23 cellular contexts compared by ENCODE assay signal in genomic region chr1:187877220-187877619, GRCh38.
DNase-seq lines count a peak whose midpoint lies in the region; ATAC-seq and TF ChIP-seq lines count a peak whose summit lies in the region.
"Had no signal": no experiment of that assay in that cellular context is flagged by ENCODE, and none has a peak within 500 bp of the region (broad histone marks: within the 10 kb centered on the region; RNA-seq: fewer than 3 reads in every experiment).

No MANE protein-coding gene starts in this region.

- peak overlapping the region; percentile 22 for H2AFZ ChIP-seq in neuronal stem cell (ENCODE audit: low read length)
- H2AFZ ChIP-seq in H9 (ENCODE audit: low read length) = no peak overlapping the region

- H3K27ac ChIP-seq in neuronal stem cell (replicated peaks; ENCODE audit: low read length) = no peak overlapping the region
- no peak overlapping the region for H3K27ac ChIP-seq in H9 (ENCODE audit: insufficient read length, low read depth, low read length)
- H3K27ac ChIP-seq: 22Rv1, ascending aorta, upper lobe of right lung had no signal

- H3K27ac Mint-ChIP-seq in H9 = no peak overlapping the region
- H3K27ac Mint-ChIP-seq in activated T-helper 17 cell treated with anti-CD3 and anti-CD28 coated beads, Interleukin-2, amount 50 U/mL, for 72 hours = no peak overlapping the region
- H3K27ac Mint-ChIP-seq: activated naive CD4-positive, alpha-beta T cell treated with anti-CD3 and anti-CD28 coated beads, Interleukin-2, amount 50 U/mL, for 72 hours had no signal

- H3K14ac ChIP-seq in neuronal stem cell (ENCODE audit: low read length) (no peak overlapping the region), H9 (ENCODE audit: insufficient read depth, low read length) (no peak overlapping the region)

- H4K8ac ChIP-seq in neuronal stem cell (ENCODE audit: low read depth, low read length) (no peak overlapping the region), H9 (replicated peaks; ENCODE audit: insufficient read length, low read depth, low read length) (no peak overlapping the region)

- H3K23ac ChIP-seq in neuronal stem cell (ENCODE audit: low read depth, low read length, poor library complexity) (no peak overlapping the region), H9 (ENCODE audit: insufficient read length, low read depth, low read length) (no peak overlapping the region)

- H2BK5ac ChIP-seq in neuronal stem cell (ENCODE audit: low read length) (no peak overlapping the region), H9 (ENCODE audit: insufficient read length, low read length) (no peak overlapping the region)

- no peak for TF ChIP-seq CTCF in H9 (conservative IDR thresholded peaks at IDR 0.05)

- H3T11ph ChIP-seq in H9 (ENCODE audit: low read length) = no peak overlapping the region

- no peak overlapping the region for H4K5ac ChIP-seq in H9 (ENCODE audit: insufficient read length, low read depth, low read length)

- no peaks in the 10 kb centered on the region for H3K27me3 Mint-ChIP-seq in H9 (ENCODE audit: low read depth)
- no peaks in the 10 kb centered on the region for H3K27me3 Mint-ChIP-seq in activated T-helper 17 cell treated with anti-CD3 and anti-CD28 coated beads, Interleukin-2, amount 50 U/mL, for 72 hours
- H3K27me3 Mint-ChIP-seq: IgD-negative memory B cell had no signal

- H2BK15ac ChIP-seq in neuronal stem cell (ENCODE audit: low read length) (no peak overlapping the region), H9 (ENCODE audit: low read depth, low read length) (no peak overlapping the region)

- H3K9me3 Mint-ChIP-seq in H9 = peaks cover 0 to 8% of the 10 kb centered on the region in 2 experiments; a peak in 2 of 5 replicates
- peaks cover 9% of the 10 kb centered on the region for H3K9me3 Mint-ChIP-seq in activated T-helper 17 cell treated with anti-CD3 and anti-CD28 coated beads, Interleukin-2, amount 50 U/mL, for 72 hours

- no peak overlapping the region for H3K9ac ChIP-seq in neuronal stem cell (ENCODE audit: low read depth, low read length, poor library complexity)
- no peak overlapping the region for H3K9ac ChIP-seq in H9 (ENCODE audit: extremely low read depth, insufficient read length, low read length)

- no peak overlapping the region for H3K4me2 ChIP-seq in neuronal stem cell (ENCODE audit: insufficient read depth, low read length, poor library complexity, severe bottlenecking)
- H3K4me2 ChIP-seq in H9 (ENCODE audit: insufficient read depth, insufficient read length, low read length) = no peak overlapping the region

- H2BK120ac ChIP-seq in neuronal stem cell (ENCODE audit: low read depth, low read length) (no peak overlapping the region), H9 (ENCODE audit: low read depth, low read length, poor library complexity, severe bottlenecking) (no peak overlapping the region)

- H3K23me2 ChIP-seq in H9 (ENCODE audit: insufficient read length, low read depth, low read length, poor library complexity, severe bottlenecking) = no peaks in the 10 kb centered on the region

- H3K36me3 Mint-ChIP-seq in H9 (ENCODE audit: insufficient read depth in 1 of 3, low read depth in 3 of 3) = no peaks in the 10 kb centered on the region; a peak in 1 of 7 replicates
- no peaks in the 10 kb centered on the region for H3K36me3 Mint-ChIP-seq in activated T-helper 17 cell treated with anti-CD3 and anti-CD28 coated beads, Interleukin-2, amount 50 U/mL, for 72 hours (ENCODE audit: low read depth)
- H3K36me3 Mint-ChIP-seq: IgD-negative memory B cell had no signal

- no peaks in the 10 kb centered on the region for H4K20me1 ChIP-seq in H9 (ENCODE audit: control insufficient read depth, insufficient read depth, insufficient read length)

- no peaks in the 10 kb centered on the region for H3K36me3 ChIP-seq in neuronal stem cell (replicated peaks in 1 of 2; ENCODE audit: control insufficient read depth in 2 of 2, insufficient read depth in 2 of 2, low read length in 2 of 2)
- H3K36me3 ChIP-seq: ascending aorta, upper lobe of right lung had no signal

- no peaks in the 10 kb centered on the region for H3K9me3 ChIP-seq in neuronal stem cell (replicated peaks in 1 of 2; ENCODE audit: control insufficient read depth in 2 of 2, insufficient read depth in 1 of 2, low read depth in 1 of 2, low read length in 2 of 2)
- no peaks in the 10 kb centered on the region for H3K9me3 ChIP-seq in H9 (ENCODE audit: control insufficient read depth, low read depth, low read length)
- H3K9me3 ChIP-seq: ascending aorta, upper lobe of right lung had no signal

- no peak overlapping the region for H4K91ac ChIP-seq in neuronal stem cell (ENCODE audit: low read depth, low read length, poor library complexity)
- H4K91ac ChIP-seq in H9 (ENCODE audit: insufficient read length, low read depth, low read length) = no peak overlapping the region

- no peaks in the 10 kb centered on the region for H3K27me3 ChIP-seq in neuronal stem cell (ENCODE audit: control insufficient read depth in 3 of 3, insufficient read depth in 3 of 3, low read depth in 1 of 3, low read length in 3 of 3)
- no peaks in the 10 kb centered on the region for H3K27me3 ChIP-seq in H9 (ENCODE audit: insufficient read depth, low read length)
- H3K27me3 ChIP-seq: ascending aorta, upper lobe of right lung had no signal

- no peaks in the 10 kb centered on the region for H3K79me1 ChIP-seq in neuronal stem cell (ENCODE audit: low read depth, low read length)
- H3K79me1 ChIP-seq in H9 (ENCODE audit: insufficient read depth, low read depth, low read length, poor library complexity, severe bottlenecking) = no peaks in the 10 kb centered on the region

- DNase-seq in DMS53 (lab: John Stamatoyannopoulos, UW) (peak; percentile 28), DMS53 treated with DMSO at 0.1 percent for 48 hours (lab: John Stamatoyannopoulos, UW; ENCODE audit: unreplicated experiment) (no peak), NCI-H187 treated with DMSO at 0.1 percent for 48 hours (lab: John Stamatoyannopoulos, UW) (peak; percentile 99), NCI-H446 treated with DMSO at 0.1 percent for 48 hours (lab: John Stamatoyannopoulos, UW) (peak; percentile 82), neuronal stem cell (ENCODE audit: low spot score) (no peak), H9 (no peak), occipital lobe (lab: John Stamatoyannopoulos, UW) (no peak)
- DNase-seq: activated T-cell treated with anti-CD3 and anti-CD28 coated beads, Interleukin-2, amount 50 U/mL, for 48 hours; erythroblast; foreskin melanocyte; hypothalamus; islet precursor cell; NCI-H524; nucleus accumbens; OCI-M1; Right ventricle myocardium superior; upper lobe of right lung had no signal

- H3K4me3 Mint-ChIP-seq in H9 = no peak overlapping the region
- H3K4me3 Mint-ChIP-seq in activated T-helper 17 cell treated with anti-CD3 and anti-CD28 coated beads, Interleukin-2, amount 50 U/mL, for 72 hours = no peak overlapping the region
- H3K4me3 Mint-ChIP-seq: IgD-negative memory B cell had no signal

- no CpG with 5 or more reads among the region's 5 CpGs for WGBS in neuronal stem cell (ENCODE audit: extremely low coverage in 2 of 2, insufficient read length in 2 of 2, insufficient replicate concordance in 1 of 2), 2 donors
- WGBS in H9 (ENCODE audit: extremely low coverage, insufficient read length, low lambda C conversion rate) = no CpG with 5 or more reads among the region's 5 CpGs

- H3K18ac ChIP-seq in neuronal stem cell (ENCODE audit: low read length) = no peak overlapping the region
- H3K18ac ChIP-seq in H9 (ENCODE audit: insufficient read length, low read depth, low read length) = no peak overlapping the region

- no peaks in the 10 kb centered on the region for H3K79me2 ChIP-seq in H9 (ENCODE audit: insufficient read depth, low read length)

- H2AK5ac ChIP-seq in neuronal stem cell (ENCODE audit: low read depth, low read length) (no peak overlapping the region), H9 (ENCODE audit: insufficient read length, low read length) (no peak overlapping the region)

- H3K4me1 Mint-ChIP-seq in H9 = peaks cover 10 to 12% of the 10 kb centered on the region in 2 experiments
- H3K4me1 Mint-ChIP-seq in activated T-helper 17 cell treated with anti-CD3 and anti-CD28 coated beads, Interleukin-2, amount 50 U/mL, for 72 hours = no peaks in the 10 kb centered on the region
- H3K4me1 Mint-ChIP-seq: IgD-negative memory B cell had no signal

- H2BK20ac ChIP-seq in H9 (ENCODE audit: low read depth, low read length, poor library complexity, severe bottlenecking) = no peak overlapping the region

- no peak overlapping the region for H3K4me3 ChIP-seq in neuronal stem cell (ENCODE audit: low read length in 2 of 2)
- H3K4me3 ChIP-seq: ascending aorta, lung, upper lobe of right lung had no signal

- no peak for ATAC-seq in activated T-helper 17 cell treated with anti-CD3 and anti-CD28 coated beads, Interleukin-2, amount 50 U/mL, for 72 hours (replicated peaks)
- ATAC-seq: activated naive CD4-positive, alpha-beta T cell treated with anti-CD3 and anti-CD28 coated beads, Interleukin-2, amount 50 U/mL, for 72 hours; upper lobe of right lung had no signal

- H3K56ac ChIP-seq in H9 (ENCODE audit: insufficient read length, low read depth, low read length) = no peak overlapping the region

- peaks cover 2 to 4% of the 10 kb centered on the region in 2 donors for H3K4me1 ChIP-seq in neuronal stem cell (ENCODE audit: control insufficient read depth in 2 of 2, insufficient read depth in 1 of 2, low read depth in 1 of 2, low read length in 2 of 2)
- no peaks in the 10 kb centered on the region; the same call in 1 of the 2 replicates for H3K4me1 ChIP-seq in H9 (ENCODE audit: insufficient read depth, low read length)
- H3K4me1 ChIP-seq: ascending aorta, upper lobe of right lung had no signal

- H2BK12ac ChIP-seq in neuronal stem cell (ENCODE audit: low read length) = no peak overlapping the region
- no peak overlapping the region for H2BK12ac ChIP-seq in H9 (ENCODE audit: insufficient read length, low read depth, low read length)

- H3K4ac ChIP-seq in neuronal stem cell (ENCODE audit: low read length) = no peak overlapping the region
- H3K4ac ChIP-seq in H9 (ENCODE audit: low read depth, low read length) = no peak overlapping the region

Comparison
In these comparisons a context has a peak if more than half of its experiments do, and no peak if none do; other contexts are left out.
1. DNase-seq: peak in DMS53 (single experiment), NCI-H187 treated with DMSO at 0.1 percent for 48 hours (single experiment) and NCI-H446 treated with DMSO at 0.1 percent for 48 hours (single experiment); none in DMS53 treated with DMSO at 0.1 percent for 48 hours (single experiment), neuronal stem cell (single experiment), H9 (single experiment) and occipital lobe (single experiment).